ENCODE assay signal across 21 cellular contexts in genomic region chr13:58869566-58869965, GRCh38.
"Had no signal": no experiment of that assay in that cellular context is flagged by ENCODE, and none has a peak within 500 bp of the region (broad histone marks: within the 10 kb centered on the region; RNA-seq: fewer than 3 reads in every experiment).

No MANE protein-coding gene starts in this region.

- H3K4me3 ChIP-seq: coronary artery, heart left ventricle, pancreas, psoas muscle, thoracic aorta, upper lobe of left lung had no signal

- H3K27me3 ChIP-seq: heart left ventricle, pancreas, upper lobe of left lung had no signal

- DNase-seq: activated B cell treated with CpG ODN at 0.5 μM for 24 hours; activated CD4-positive, alpha-beta T cell treated with anti-CD3 and anti-CD28 coated beads for 36 hours; activated CD4-positive, alpha-beta T cell treated with anti-CD3 and anti-CD28 coated beads, Interleukin-2, amount 50 U/mL, for 4 hours; activated CD8-positive, alpha-beta memory T cell treated with anti-CD3 and anti-CD28 coated beads, Interleukin-2, amount 50 U/mL, for 48 hours; activated naive CD4-positive, alpha-beta T cell treated with Interleukin-2 at 50 U/mL for 16 hours; activated naive CD8-positive, alpha-beta T cell treated with anti-CD3 and anti-CD28 coated beads for 36 hours; activated T-cell treated with anti-CD3 and anti-CD28 coated beads, Interleukin-2, amount 50 U/mL, for 48 hours; cerebellar nuclear complex; heart left ventricle; left colon; nephron progenitor cell; pancreas; psoas muscle; right cardiac atrium; stimulated activated CD4-positive, alpha-beta T cell treated with anti-CD3 and anti-CD28 coated beads, Interleukin-4, amount 100 ng/mL, for 24 hours; stimulated activated naive CD4-positive, alpha-beta T cell treated with Interleukin-2 at 50 U/mL for 16 hours; T-helper 9 cell; upper lobe of left lung had no signal

- FAIRE-seq: keratinocyte, pancreas had no signal

- H3K36me3 ChIP-seq: heart left ventricle, pancreas, thoracic aorta, upper lobe of left lung had no signal

- ATAC-seq: activated CD4-positive, alpha-beta T cell treated with anti-CD3 and anti-CD28 coated beads for 36 hours; heart left ventricle; left colon; pancreas; psoas muscle; right cardiac atrium had no signal
